9 cellular contexts compared by ENCODE assay signal in the genomic region with DNA sequence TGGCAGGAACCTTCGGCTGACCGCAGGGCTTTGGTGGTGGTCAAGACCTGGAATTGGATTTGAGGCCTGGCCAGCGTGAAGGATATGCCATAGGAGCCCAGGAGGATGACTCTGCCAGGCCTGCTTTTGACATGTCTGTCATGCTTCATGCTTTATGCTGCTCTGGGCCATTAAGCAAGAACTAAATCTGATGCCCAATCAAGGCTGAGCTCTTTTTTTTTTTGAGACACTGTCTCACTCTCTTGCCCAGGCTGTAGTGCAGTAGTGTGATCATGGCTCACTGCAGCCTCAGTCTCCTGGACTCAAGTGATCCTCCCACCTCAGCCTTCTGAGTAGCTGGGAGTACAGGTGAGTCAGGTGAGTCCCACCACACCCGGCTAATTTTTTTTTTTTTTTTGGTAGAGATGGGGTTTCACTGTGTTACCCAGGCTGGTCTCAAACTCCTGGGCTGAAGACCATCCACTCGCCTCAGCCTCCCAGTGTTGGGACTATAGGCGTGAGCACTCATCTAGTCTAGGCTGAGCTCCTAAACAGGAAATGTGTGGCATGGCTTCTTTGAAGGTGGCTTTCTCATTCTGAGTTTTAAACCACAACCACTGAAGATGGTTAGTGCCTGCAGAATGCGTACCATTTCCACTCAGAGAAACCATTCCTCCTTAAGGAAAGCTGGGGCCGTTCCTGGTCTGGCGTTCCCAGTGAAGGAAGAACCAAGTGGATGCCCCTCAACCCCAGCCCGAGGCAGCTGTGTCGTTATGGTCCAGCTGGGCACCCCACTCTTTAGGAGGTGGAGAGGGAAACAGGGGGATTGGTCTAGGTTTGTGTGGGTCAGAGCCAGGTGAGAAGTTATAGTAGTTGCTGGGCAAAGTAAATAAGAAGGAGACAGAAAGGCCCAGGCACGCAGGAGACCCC. TPM values are rescaled to one million over a fixed set of nuclear protein-coding genes. Genes with fewer than 3 reads are reported as not detected.
A peak's percentile ranks its signal among the peaks of the same experiment; 100 is the strongest.
DNase-seq lines count a peak whose midpoint lies in the region; ATAC-seq and TF ChIP-seq lines count a peak whose summit lies in the region.
"Had no signal": no experiment of that assay in that cellular context is flagged by ENCODE, and none has a peak within 500 bp of the region (broad histone marks: within the 10 kb centered on the region; RNA-seq: fewer than 3 reads in every experiment).

No MANE protein-coding gene starts in this region.

- POLR2A ChIA-PET in CD8-positive, alpha-beta T cell (lab: Charles Lee): interaction anchor here (1.1 to 4.5 kb wide), 13 partner anchors 10 to 252 kb away, joined by 4 to 251 read pairs (median 6); a partner anchor contains a TSS

- peak overlapping the region; percentile 8 for H2BK12ac ChIP-seq in neuronal stem cell (ENCODE audit: low read length)

- H3K4me2 ChIP-seq in MM.1S (ENCODE audit: low read depth, low read length): no peak overlapping the region
- no peak overlapping the region for H3K4me2 ChIP-seq in neuronal stem cell (ENCODE audit: insufficient read depth, low read length, poor library complexity, severe bottlenecking)

- H3K27ac ChIP-seq in CD8-positive, alpha-beta T cell (ENCODE audit: low read depth, low read length): peak overlapping the region; percentile 94
- H3K27ac ChIP-seq in MM.1S (ENCODE audit: low read length) (peak overlapping the region; percentile 80; the same call in 1 of the 2 replicates), neuronal stem cell (replicated peaks; ENCODE audit: low read length) (no peak overlapping the region)

- WGBS in neuronal stem cell (ENCODE audit: extremely low coverage in 2 of 2, insufficient read length in 2 of 2, insufficient replicate concordance in 1 of 2), 2 donors: no CpG with 5 or more reads among the region's 12 CpGs

- peaks cover 18% of the 10 kb centered on the region for H3F3A ChIP-seq in MM.1S (ENCODE audit: insufficient read depth, low read length)

- no peak overlapping the region for H3K4ac ChIP-seq in neuronal stem cell (ENCODE audit: low read length)

- peak overlapping the region; percentile 29 for H3K18ac ChIP-seq in neuronal stem cell (ENCODE audit: low read length)

- H3K79me2 ChIP-seq in MM.1S (ENCODE audit: low read length): no peaks in the 10 kb centered on the region

- no peak overlapping the region for H4K8ac ChIP-seq in neuronal stem cell (ENCODE audit: low read depth, low read length)

- peak overlapping the region; percentile 56 for H4K91ac ChIP-seq in neuronal stem cell (ENCODE audit: low read depth, low read length, poor library complexity)

- peak; percentile 3 for ATAC-seq in CD8-positive, alpha-beta T cell
- ATAC-seq in GM19351 (IDR thresholded peaks at IDR 0.05; ENCODE audit: unreplicated experiment): no peak

- no peaks in the 10 kb centered on the region for H3K9me3 Mint-ChIP-seq in CD8-positive, alpha-beta T cell

- H3K4me1 ChIP-seq in CD8-positive, alpha-beta T cell (ENCODE audit: insufficient read depth, low read length): peaks cover 78% of the 10 kb centered on the region
- H3K4me1 ChIP-seq in MM.1S (ENCODE audit: low read length) (peaks cover 31% of the 10 kb centered on the region), neuronal stem cell (ENCODE audit: control insufficient read depth in 2 of 2, insufficient read depth in 1 of 2, low read depth in 1 of 2, low read length in 2 of 2) (peaks cover 19 to 23% of the 10 kb centered on the region in 2 donors)
- H3K4me1 ChIP-seq: right lobe of liver had no signal

- intact Hi-C loops in CD8-positive, alpha-beta T cell (cut with DNase I, micrococcal nuclease): loop anchor here (1.0 to 5.0 kb wide), 3 partner anchors 25 to 1078 kb away; no protein-coding TSS in a partner anchor

- peak overlapping the region; percentile 99 for H3K27ac Mint-ChIP-seq in CD8-positive, alpha-beta T cell

- in situ Hi-C loops in GM13977 (cut with MboI; ENCODE audit: low pct_unique_long_range_greater_than_20kb, low sequenced_read_pairs, unreplicated experiment): no loop called here

- H3K27me3 ChIP-seq in CD8-positive, alpha-beta T cell (ENCODE audit: insufficient read depth, low read length): no peaks in the 10 kb centered on the region
- no peaks in the 10 kb centered on the region for H3K27me3 ChIP-seq in MM.1S (replicated peaks; ENCODE audit: insufficient read depth, low read length)
- H3K27me3 ChIP-seq in neuronal stem cell (ENCODE audit: control insufficient read depth in 3 of 3, insufficient read depth in 3 of 3, low read depth in 1 of 3, low read length in 3 of 3): no peaks in the 10 kb centered on the region
- H3K27me3 ChIP-seq: right lobe of liver had no signal

- H2BK5ac ChIP-seq in neuronal stem cell (ENCODE audit: low read length): peak overlapping the region; percentile 14

- H3K36me3 Mint-ChIP-seq in CD8-positive, alpha-beta T cell: peaks cover 28% of the 10 kb centered on the region

- CTCF ChIA-PET in CD8-positive, alpha-beta T cell (lab: Charles Lee): interaction anchor here (0.6 to 5.4 kb wide), 11 partner anchors 12 to 143 kb away, joined by 3 to 43 read pairs (median 7); a partner anchor contains a TSS

- no peak overlapping the region for H3K9ac ChIP-seq in MM.1S (ENCODE audit: low read length)
- no peak overlapping the region for H3K9ac ChIP-seq in neuronal stem cell (ENCODE audit: low read depth, low read length, poor library complexity)

- peaks cover 2% of the 10 kb centered on the region for H3K79me1 ChIP-seq in neuronal stem cell (ENCODE audit: low read depth, low read length)

- no peaks in the 10 kb centered on the region for H3K27me3 Mint-ChIP-seq in CD8-positive, alpha-beta T cell (ENCODE audit: low read depth)

- no peaks in the 10 kb centered on the region for H3K36me3 ChIP-seq in CD8-positive, alpha-beta T cell (ENCODE audit: insufficient read depth, low read length)
- H3K36me3 ChIP-seq in MM.1S (replicated peaks; ENCODE audit: insufficient read depth, low read length) (no peaks in the 10 kb centered on the region), neuronal stem cell (replicated peaks in 1 of 2; ENCODE audit: control insufficient read depth in 2 of 2, insufficient read depth in 2 of 2, low read length in 2 of 2) (no peaks in the 10 kb centered on the region)
- H3K36me3 ChIP-seq: right lobe of liver had no signal

- no peaks in the 10 kb centered on the region for H4K20me1 ChIP-seq in MM.1S (ENCODE audit: insufficient read depth, low read length)

- H2AK5ac ChIP-seq in neuronal stem cell (ENCODE audit: low read depth, low read length): peak overlapping the region; percentile 10

- peaks cover 76% of the 10 kb centered on the region for H3K4me1 Mint-ChIP-seq in CD8-positive, alpha-beta T cell (ENCODE audit: low read depth)

- peak overlapping the region; percentile 75 for H3K4me3 Mint-ChIP-seq in CD8-positive, alpha-beta T cell

- no peak overlapping the region for H2AFZ ChIP-seq in MM.1S (ENCODE audit: low read length)
- peak overlapping the region; percentile 72 for H2AFZ ChIP-seq in neuronal stem cell (ENCODE audit: low read length)

- no peaks in the 10 kb centered on the region for H3K9me3 ChIP-seq in CD8-positive, alpha-beta T cell (ENCODE audit: low read length)
- H3K9me3 ChIP-seq in MM.1S (replicated peaks; ENCODE audit: insufficient read depth, low read length) (no peaks in the 10 kb centered on the region), neuronal stem cell (replicated peaks in 1 of 2; ENCODE audit: control insufficient read depth in 2 of 2, insufficient read depth in 1 of 2, low read depth in 1 of 2, low read length in 2 of 2) (peaks cover 0 to 2% of the 10 kb centered on the region in 2 donors)
- H3K9me3 ChIP-seq: right lobe of liver had no signal

- H3K9me2 ChIP-seq in MM.1S (replicated peaks; ENCODE audit: insufficient read depth, low read length): no peaks in the 10 kb centered on the region

- peak overlapping the region; percentile 48 for H3K4me3 ChIP-seq in CD8-positive, alpha-beta T cell (ENCODE audit: low read depth, low read length)
- H3K4me3 ChIP-seq in MM.1S (ENCODE audit: low read length) (no peak overlapping the region), neuronal stem cell (ENCODE audit: low read length in 2 of 2) (no peak overlapping the region)
- H3K4me3 ChIP-seq: right lobe of liver had no signal

- no peak overlapping the region for H2BK120ac ChIP-seq in neuronal stem cell (ENCODE audit: low read depth, low read length)

- no peak overlapping the region for H3K14ac ChIP-seq in neuronal stem cell (ENCODE audit: low read length)

- no peak for TF ChIP-seq CTCF in CD8-positive, alpha-beta T cell (IDR thresholded peaks at IDR 0.05)
- no peak for TF ChIP-seq CTCF in MM.1S (IDR thresholded peaks at IDR 0.05; ENCODE audit: low read length)
- TF ChIP-seq CTCF in GM13977 (IDR thresholded peaks at IDR 0.05; ENCODE audit: extremely low read depth, insufficient read depth, missing control alignments): no peak

- no peak overlapping the region for H3K23ac ChIP-seq in neuronal stem cell (ENCODE audit: low read depth, low read length, poor library complexity)

- DNase-seq in CD8-positive, alpha-beta T cell: peak in 6 of 7 experiments; percentile 40 to 73 (median 60)
- DNase-seq in MM.1S (peak; percentile 49), neuronal stem cell (ENCODE audit: low spot score) (no peak), amygdala (lab: John Stamatoyannopoulos, UW) (no peak), GM13977 (ENCODE audit: low spot score) (no peak), HuH-7 (ENCODE audit: low spot score) (no peak)
- peak; percentile 64 for DNase-seq in activated naive CD4-positive, alpha-beta T cell treated with Interleukin-2 at 50 U/mL for 16 hours
- DNase-seq: right lobe of liver had no signal

- peak overlapping the region; percentile 13 for H2BK15ac ChIP-seq in neuronal stem cell (ENCODE audit: low read length)

RNA-seq across cellular contexts. Expression of a gene that starts 34.2 kb away (rescaled TPM):
- 100 to 1,000 TPM; 129 to 143 TPM for total RNA-seq in CD8-positive, alpha-beta T cell
- polyA plus RNA-seq in neuronal stem cell (2013, experiment 1 of 2): 378 TPM
- 387 TPM for polyA plus RNA-seq in neuronal stem cell (2013, experiment 2 of 2)

Comparison
In these comparisons a context has a peak if more than half of its experiments do, and no peak if none do; other contexts are left out.
1. DNase-seq: peak in CD8-positive, alpha-beta T cell (6 of 7), MM.1S (single experiment) and activated naive CD4-positive, alpha-beta T cell treated with Interleukin-2 at 50 U/mL for 16 hours (single experiment); none in neuronal stem cell (single experiment), amygdala (0 of 56), GM13977 (single experiment) and HuH-7 (single experiment).